22 cellular contexts compared by ENCODE assay signal in the genomic region with DNA sequence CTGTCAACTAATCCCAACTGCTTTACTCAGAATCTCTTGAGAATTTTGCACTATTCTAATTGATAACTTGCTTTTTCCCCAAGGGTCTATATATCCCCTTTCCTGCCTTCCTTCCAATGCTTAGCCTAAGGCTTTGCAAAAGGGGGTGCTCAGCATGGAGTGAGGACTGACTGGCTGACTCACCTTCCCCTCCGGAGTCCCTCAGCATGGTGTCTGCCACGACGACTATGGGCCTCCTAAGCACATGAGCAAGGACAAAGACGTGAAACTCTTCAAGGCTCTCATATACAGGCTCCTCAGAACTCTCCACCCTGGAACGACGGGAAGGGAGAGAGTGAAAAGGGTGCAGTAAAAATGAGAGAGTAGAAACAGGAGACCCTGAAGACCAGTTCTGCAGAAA.
"Had no signal": no experiment of that assay in that cellular context is flagged by ENCODE, and none has a peak within 500 bp of the region (broad histone marks: within the 10 kb centered on the region; RNA-seq: fewer than 3 reads in every experiment).

No MANE protein-coding gene starts in this region.

- H3K4me3 ChIP-seq: esophagus muscularis mucosa, gastrocnemius medialis, mucosa of descending colon, neural progenitor cell, ovary, suprapubic skin, tibial artery, upper lobe of left lung, uterus had no signal

- H2AFZ ChIP-seq: neural progenitor cell had no signal

- H3K36me3 ChIP-seq: neural progenitor cell, ovary, uterus had no signal

- H3K27ac ChIP-seq: epithelial cell of prostate, esophagus muscularis mucosa, gastrocnemius medialis, neural progenitor cell, ovary, suprapubic skin, tibial artery, upper lobe of left lung, uterus had no signal

- H3K4me1 Mint-ChIP-seq: naive thymus-derived CD8-positive, alpha-beta T cell; stimulated activated effector memory CD8-positive, alpha-beta T cell treated with anti-CD3 and anti-CD28 coated beads, Interleukin-12 subunit alpha, Interleukin-12 subunit beta, amount 100 ng/mL, for 72 hours had no signal

- H3K9me3 Mint-ChIP-seq: dendritic cell treated with granulocyte-macrophage colony-stimulating factor and Interleukin-4, amounts not matched to agents 40 ng/mL and 50 ng/mL, for 4 days; effector memory CD8-positive, alpha-beta T cell; naive thymus-derived CD8-positive, alpha-beta T cell; stimulated activated effector memory CD8-positive, alpha-beta T cell treated with anti-CD3 and anti-CD28 coated beads, Interleukin-12 subunit alpha, Interleukin-12 subunit beta, amount 100 ng/mL, for 72 hours had no signal

- H3K27me3 ChIP-seq: esophagus muscularis mucosa, gastrocnemius medialis, neural progenitor cell, ovary, suprapubic skin, tibial artery, upper lobe of left lung, uterus had no signal

- DNase-seq: effector memory CD8-positive, alpha-beta T cell; gastrocnemius medialis; islet precursor cell; mucosa of descending colon; naive thymus-derived CD8-positive, alpha-beta T cell; nucleus accumbens; ovary; right cardiac atrium; small intestine; stimulated activated CD4-positive, alpha-beta T cell treated with anti-CD3 and anti-CD28 coated beads, Interleukin-12 subunit alpha, Interleukin-12 subunit beta, amount 100 ng/mL, for 4 hours; stimulated activated CD4-positive, alpha-beta T cell treated with anti-CD3 and anti-CD28 coated beads, Interleukin-4, amount 100 ng/mL, for 1 hour; stimulated activated CD8-positive, alpha-beta memory T cell treated with anti-CD3 and anti-CD28 coated beads, Interleukin-4, amount 100 ng/mL, for 48 hours; stimulated activated naive CD8-positive, alpha-beta T cell treated with anti-CD3 and anti-CD28 coated beads, Interleukin-15, Interleukin-2, amounts not matched to agents 100 U/mL and 50 U/mL, for 24 hours; tibial artery; upper lobe of left lung; uterus had no signal

- H3K9me3 ChIP-seq: esophagus muscularis mucosa, gastrocnemius medialis, mucosa of descending colon, ovary, suprapubic skin, tibial artery, upper lobe of left lung, uterus had no signal

- H3K9ac ChIP-seq: neural progenitor cell had no signal

- H3K4me1 ChIP-seq: esophagus muscularis mucosa, gastrocnemius medialis, neural progenitor cell, suprapubic skin, tibial artery, upper lobe of left lung, uterus had no signal

- H3K4me3 Mint-ChIP-seq: dendritic cell treated with granulocyte-macrophage colony-stimulating factor and Interleukin-4, amounts not matched to agents 40 ng/mL and 50 ng/mL, for 4 days; effector memory CD8-positive, alpha-beta T cell; naive thymus-derived CD8-positive, alpha-beta T cell; neural progenitor cell; stimulated activated effector memory CD8-positive, alpha-beta T cell treated with anti-CD3 and anti-CD28 coated beads, Interleukin-12 subunit alpha, Interleukin-12 subunit beta, amount 100 ng/mL, for 72 hours had no signal

- H3K27me3 Mint-ChIP-seq: effector memory CD8-positive, alpha-beta T cell; naive thymus-derived CD8-positive, alpha-beta T cell had no signal

- H3K27ac Mint-ChIP-seq: dendritic cell treated with granulocyte-macrophage colony-stimulating factor and Interleukin-4, amounts not matched to agents 40 ng/mL and 50 ng/mL, for 4 days; neural progenitor cell; stimulated activated effector memory CD8-positive, alpha-beta T cell treated with anti-CD3 and anti-CD28 coated beads, Interleukin-12 subunit alpha, Interleukin-12 subunit beta, amount 100 ng/mL, for 72 hours had no signal

- H3K4me2 ChIP-seq: neural progenitor cell had no signal
